ENCODE assay signal across 16 cellular contexts in genomic region chr1:30764939-30765582, GRCh38. TPM values are rescaled to one million over a fixed set of nuclear protein-coding genes. Genes with fewer than 3 reads are reported as not detected.
DNase-seq lines count a peak whose midpoint lies in the region; ATAC-seq, FAIRE-seq and TF ChIP-seq lines count a peak whose summit lies in the region.
"Had no signal": no experiment of that assay in that cellular context is flagged by ENCODE, and none has a peak within 500 bp of the region (broad histone marks: within the 10 kb centered on the region; RNA-seq: fewer than 3 reads in every experiment).

No MANE protein-coding gene starts in this region.

- FAIRE-seq in GM18507 (lab: Jason Lieb, UNC) = peak; percentile 94
- FAIRE-seq: endothelial cell of umbilical vein had no signal

- DNase-seq in GM18507 (ENCODE audit: extremely low spot score, insufficient read length, low read depth) (no peak), osteoblast (ENCODE audit: insufficient read length, low spot score, missing footprints) (peak; percentile 38), upper lobe of right lung (no peak), NCI-H1048 (lab: John Stamatoyannopoulos, UW) (no peak)
- no peak for DNase-seq in stimulated activated CD8-positive, alpha-beta memory T cell treated with anti-CD3 and anti-CD28 coated beads, Interleukin-4, amount 100 ng/mL, for 48 hours
- DNase-seq: activated naive CD4-positive, alpha-beta T cell; central memory CD4-positive, alpha-beta T cell; left ventricle myocardium superior; NCI-H774; tibial artery had no signal

- H4K20me1 ChIP-seq in osteoblast (ENCODE audit: insufficient read depth, low read length) = no peaks in the 10 kb centered on the region

- TF ChIP-seq CTCF in osteoblast (IDR thresholded peaks at IDR 0.05; ENCODE audit: extremely low read depth, low read depth, low read length) (no peak), upper lobe of right lung (IDR thresholded peaks at IDR 0.05) (no peak)

- intact Hi-C loops in upper lobe of right lung (cut with DNase I) = no loop called here

- H3K79me2 ChIP-seq in osteoblast (ENCODE audit: insufficient read depth, low read length) = no peaks in the 10 kb centered on the region
- H3K79me2 ChIP-seq: hepatocyte had no signal

- H3K9me3 ChIP-seq in osteoblast (ENCODE audit: low read depth, low read length) = no peaks in the 10 kb centered on the region
- H3K9me3 ChIP-seq in upper lobe of right lung = no peaks in the 10 kb centered on the region
- H3K9me3 ChIP-seq: SJSA1, tibial artery had no signal

- ATAC-seq in GM21447 (IDR thresholded peaks at IDR 0.05; ENCODE audit: unreplicated experiment) = peak; percentile 30
- peak; percentile 57 for ATAC-seq in HG03439 (IDR thresholded peaks at IDR 0.05; ENCODE audit: unreplicated experiment)
- ATAC-seq in upper lobe of right lung = no peak
- ATAC-seq in GM19452 (IDR thresholded peaks at IDR 0.05; ENCODE audit: unreplicated experiment) = no peak
- ATAC-seq: left ventricle myocardium superior had no signal

- H3K36me3 ChIP-seq in osteoblast (ENCODE audit: insufficient read depth, low read length) (no peaks in the 10 kb centered on the region), upper lobe of right lung (no peaks in the 10 kb centered on the region)
- H3K36me3 ChIP-seq: SJSA1, tibial artery had no signal

- H3K4me2 ChIP-seq in osteoblast (ENCODE audit: insufficient read depth, low read length) = no peak overlapping the region
- H3K4me2 ChIP-seq: hepatocyte had no signal

- no peaks in the 10 kb centered on the region for H3K27me3 ChIP-seq in osteoblast (ENCODE audit: insufficient read depth, low read length)
- no peaks in the 10 kb centered on the region for H3K27me3 ChIP-seq in upper lobe of right lung
- H3K27me3 ChIP-seq: hepatocyte, SJSA1, tibial artery had no signal

- H3K27ac ChIP-seq in osteoblast (ENCODE audit: low read depth, low read length) (no peak overlapping the region), upper lobe of right lung (no peak overlapping the region)
- H3K27ac ChIP-seq: hepatocyte, SJSA1 had no signal

- H2AFZ ChIP-seq in osteoblast (ENCODE audit: low read length) = no peak overlapping the region
- H2AFZ ChIP-seq: hepatocyte had no signal

- H3K4me1 ChIP-seq in osteoblast (ENCODE audit: insufficient read depth, low read length) (peaks cover 13% of the 10 kb centered on the region), upper lobe of right lung (peaks cover 4% of the 10 kb centered on the region)

- no peak overlapping the region for H3K4me3 ChIP-seq in osteoblast (ENCODE audit: insufficient read depth, low read length)
- no peak overlapping the region for H3K4me3 ChIP-seq in upper lobe of right lung
- H3K4me3 ChIP-seq: hepatocyte, SJSA1, tibial artery had no signal

RNA-seq across cellular contexts. Expression of gene LAPTM5, which starts 7.5 kb away (rescaled TPM):
- total RNA-seq in osteoblast = 0.72 and 1.8 TPM in 2 replicates
- 424 TPM for total RNA-seq in upper lobe of right lung
- total RNA-seq: SJSA1 had no signal

RNA-seq across cellular contexts. Expression of gene MATN1, which starts 41.7 kb away (rescaled TPM):
- total RNA-seq in osteoblast (under 0.01 TPM in 1 of 2 replicates, not detected in the other), upper lobe of right lung (not detected)
- total RNA-seq: left ventricle myocardium superior had no signal

Comparison
In these comparisons a context has a peak if more than half of its experiments do, and no peak if none do; other contexts are left out.
1. ATAC-seq: peak in GM21447 (single experiment) and HG03439 (single experiment); none in upper lobe of right lung (single experiment) and GM19452 (single experiment).
2. RNA of gene LAPTM5, which starts 7.5 kb away (total RNA-seq): 424 TPM in upper lobe of right lung (single experiment); 0.72 to 1.8 TPM in osteoblast; every median in the first group is over 100 times any median in the second.